10 cellular contexts compared by ENCODE assay signal in genomic region chr9:5364294-5364990, GRCh38. TPM values are rescaled to one million over a fixed set of nuclear protein-coding genes. Genes with fewer than 3 reads are reported as not detected.
DNase-seq lines count a peak whose midpoint lies in the region; ATAC-seq, FAIRE-seq and TF ChIP-seq lines count a peak whose summit lies in the region.
"Had no signal": no experiment of that assay in that cellular context is flagged by ENCODE, and none has a peak within 500 bp of the region (broad histone marks: within the 10 kb centered on the region; RNA-seq: fewer than 3 reads in every experiment).

No MANE protein-coding gene starts in this region.

- no peak overlapping the region for H2BK120ac ChIP-seq in neuronal stem cell (ENCODE audit: low read depth, low read length)

- H2AK5ac ChIP-seq in neuronal stem cell (ENCODE audit: low read depth, low read length), result no peak overlapping the region

- H2AFZ ChIP-seq in neuronal stem cell (ENCODE audit: low read length), result no peak overlapping the region

- no peak overlapping the region for H2BK5ac ChIP-seq in neuronal stem cell (ENCODE audit: low read length)

- peak overlapping the region in 2 of 3 experiments; percentile 62 for H3K27ac Mint-ChIP-seq in nephron
- H3K27ac Mint-ChIP-seq: dendritic cell treated with granulocyte-macrophage colony-stimulating factor and Interleukin-4, amounts not matched to agents 40 ng/mL and 50 ng/mL, for 4 days had no signal

- no peak overlapping the region for H4K8ac ChIP-seq in neuronal stem cell (ENCODE audit: low read depth, low read length)

- H3K79me1 ChIP-seq in neuronal stem cell (ENCODE audit: low read depth, low read length), result no peaks in the 10 kb centered on the region

- H3K36me3 Mint-ChIP-seq in nephron (ENCODE audit: low read depth), result no peaks in the 10 kb centered on the region

- no peaks in the 10 kb centered on the region for H3K27me3 Mint-ChIP-seq in nephron (ENCODE audit: low read depth)
- H3K27me3 Mint-ChIP-seq: dendritic cell treated with granulocyte-macrophage colony-stimulating factor and Interleukin-4, amounts not matched to agents 40 ng/mL and 50 ng/mL, for 4 days had no signal

- H3K4me1 Mint-ChIP-seq in nephron, result peaks cover 15% of the 10 kb centered on the region

- no peak for DNase-seq in H54 (ENCODE audit: insufficient read length, low spot score)
- DNase-seq in WERI-Rb-1, result no peak
- DNase-seq in neuronal stem cell (ENCODE audit: low spot score), result no peak
- DNase-seq in AML-193 (lab: John Stamatoyannopoulos, UW), result no peak
- DNase-seq: KG1, testis had no signal

- WGBS in neuronal stem cell (ENCODE audit: extremely low coverage in 2 of 2, insufficient read length in 2 of 2, insufficient replicate concordance in 1 of 2), 2 donors, result no CpG with 5 or more reads among the region's 3 CpGs

- no peak overlapping the region for H3K4me2 ChIP-seq in neuronal stem cell (ENCODE audit: insufficient read depth, low read length, poor library complexity, severe bottlenecking)

- no peak overlapping the region for H3K4ac ChIP-seq in neuronal stem cell (ENCODE audit: low read length)

- ATAC-seq in GM19043 (IDR thresholded peaks at IDR 0.05; ENCODE audit: low read depth, unreplicated experiment) (peak; percentile 97), HG03521 (IDR thresholded peaks at IDR 0.05; ENCODE audit: unreplicated experiment) (peak; percentile 76)

- no peaks in the 10 kb centered on the region for H3K9me3 ChIP-seq in WERI-Rb-1 (ENCODE audit: severe bottlenecking)
- H3K9me3 ChIP-seq in neuronal stem cell (replicated peaks in 1 of 2; ENCODE audit: control insufficient read depth in 2 of 2, insufficient read depth in 1 of 2, low read depth in 1 of 2, low read length in 2 of 2), result no peaks in the 10 kb centered on the region
- H3K9me3 ChIP-seq: testis had no signal

- H3K9me3 Mint-ChIP-seq in nephron, result peaks cover 8% of the 10 kb centered on the region
- H3K9me3 Mint-ChIP-seq: dendritic cell treated with granulocyte-macrophage colony-stimulating factor and Interleukin-4, amounts not matched to agents 40 ng/mL and 50 ng/mL, for 4 days had no signal

- H3K4me3 ChIP-seq in WERI-Rb-1 (ENCODE audit: low read depth, low read length) (no peak overlapping the region), neuronal stem cell (ENCODE audit: low read length in 2 of 2) (no peak overlapping the region)
- H3K4me3 ChIP-seq: testis had no signal

- no peak overlapping the region for H2BK15ac ChIP-seq in neuronal stem cell (ENCODE audit: low read length)

- H3K4me3 Mint-ChIP-seq in nephron, result no peak overlapping the region
- H3K4me3 Mint-ChIP-seq: dendritic cell treated with granulocyte-macrophage colony-stimulating factor and Interleukin-4, amounts not matched to agents 40 ng/mL and 50 ng/mL, for 4 days had no signal

- H3K36me3 ChIP-seq in WERI-Rb-1 (no peaks in the 10 kb centered on the region), neuronal stem cell (replicated peaks in 1 of 2; ENCODE audit: control insufficient read depth in 2 of 2, insufficient read depth in 2 of 2, low read length in 2 of 2) (no peaks in the 10 kb centered on the region)

- H4K91ac ChIP-seq in neuronal stem cell (ENCODE audit: low read depth, low read length, poor library complexity), result no peak overlapping the region

- H3K14ac ChIP-seq in neuronal stem cell (ENCODE audit: low read length), result no peak overlapping the region

- H2BK12ac ChIP-seq in neuronal stem cell (ENCODE audit: low read length), result no peak overlapping the region

- no peak overlapping the region for H3K18ac ChIP-seq in neuronal stem cell (ENCODE audit: low read length)

- TF ChIP-seq CTCF in nephron (IDR thresholded peaks at IDR 0.05; ENCODE audit: unreplicated experiment in 3 of 3) (no peak), WERI-Rb-1 (IDR thresholded peaks at IDR 0.05; ENCODE audit: low read depth, low read length) (no peak)

- H3K27me3 ChIP-seq in WERI-Rb-1 (ENCODE audit: insufficient read depth, low read depth, severe bottlenecking), result no peaks in the 10 kb centered on the region
- H3K27me3 ChIP-seq in neuronal stem cell (ENCODE audit: control insufficient read depth in 3 of 3, insufficient read depth in 3 of 3, low read depth in 1 of 3, low read length in 3 of 3), result no peaks in the 10 kb centered on the region
- H3K27me3 ChIP-seq: testis had no signal

- no peak for TF ChIP-seq POLR2A in H54 (IDR thresholded peaks at IDR 0.05; ENCODE audit: low read depth, low read length)

- no peaks in the 10 kb centered on the region for H3K4me1 ChIP-seq in neuronal stem cell (ENCODE audit: control insufficient read depth in 2 of 2, insufficient read depth in 1 of 2, low read depth in 1 of 2, low read length in 2 of 2)
- H3K4me1 ChIP-seq: testis had no signal

- H3K9ac ChIP-seq in neuronal stem cell (ENCODE audit: low read depth, low read length, poor library complexity), result no peak overlapping the region

- H3K27ac ChIP-seq in WERI-Rb-1 (no peak overlapping the region), neuronal stem cell (replicated peaks; ENCODE audit: low read length) (no peak overlapping the region)
- H3K27ac ChIP-seq: testis had no signal

- H3K23ac ChIP-seq in neuronal stem cell (ENCODE audit: low read depth, low read length, poor library complexity), result no peak overlapping the region

- peak; percentile 69 for FAIRE-seq in H54 (lab: Jason Lieb, UNC)

RNA-seq across cellular contexts. Expression of gene RLN1, which starts 24.8 kb away (rescaled TPM):
- polyA plus RNA-seq in neuronal stem cell (2013, experiment 1 of 2), result 1.1 TPM
- polyA plus RNA-seq in neuronal stem cell (2013, experiment 2 of 2), result 1.3 TPM

RNA-seq across cellular contexts. Expression of gene RLN2, which starts 59.9 kb away (rescaled TPM):
- 5.9 TPM for polyA plus RNA-seq in neuronal stem cell (2013, experiment 1 of 2)
- polyA plus RNA-seq in neuronal stem cell (2013, experiment 2 of 2), result 6.5 TPM
